Comparison of ENCODE assay signal across 24 cellular contexts in genomic region chr2:7701807-7702206, GRCh38.
"Had no signal": no experiment of that assay in that cellular context is flagged by ENCODE, and none has a peak within 500 bp of the region (broad histone marks: within the 10 kb centered on the region; RNA-seq: fewer than 3 reads in every experiment).

No MANE protein-coding gene starts in this region.

- DNase-seq: activated CD4-positive, alpha-beta T cell treated with anti-CD3 and anti-CD28 coated beads for 48 hours; activated CD4-positive, alpha-beta T cell treated with anti-CD3 and anti-CD28 coated beads, Interleukin-2, amount 50 U/mL, for 48 hours; activated CD8-positive, alpha-beta memory T cell treated with anti-CD3 and anti-CD28 coated beads for 24 hours; activated gamma-delta T cell; activated naive CD4-positive, alpha-beta T cell treated with anti-CD3 and anti-CD28 coated beads, Interleukin-2, amount 10 ng/mL, durations not matched to agents 7 days and 5 days; activated naive CD8-positive, alpha-beta T cell treated with anti-CD3 and anti-CD28 coated beads, Interleukin-2, amount 10 ng/mL, durations not matched to agents 7 days and 5 days; activated T-cell treated with anti-CD3 and anti-CD28 coated beads, Interleukin-2, amount 50 U/mL, for 1 hour; dorsolateral prefrontal cortex; effector memory CD4-positive, alpha-beta T cell; erythroblast; head of caudate nucleus; hippocampal formation; immature natural killer cell; mucosa of descending colon; spleen; stimulated activated naive CD4-positive, alpha-beta T cell; T-helper 1 cell; transverse colon had no signal

- FAIRE-seq: urothelium cell line had no signal

- H3K9me3 ChIP-seq: ascending aorta, mucosa of descending colon, right atrium auricular region, spleen, suprapubic skin, transverse colon had no signal

- H3K4me3 ChIP-seq: ascending aorta, coronary artery, dorsolateral prefrontal cortex, mucosa of descending colon, right atrium auricular region, spleen, suprapubic skin, transverse colon had no signal

- H3K36me3 ChIP-seq: ascending aorta, right atrium auricular region, spleen, suprapubic skin, transverse colon had no signal

- H3K4me1 ChIP-seq: ascending aorta, right atrium auricular region, spleen, suprapubic skin, transverse colon had no signal

- H3K27me3 ChIP-seq: ascending aorta, dorsolateral prefrontal cortex, right atrium auricular region, spleen, suprapubic skin, transverse colon had no signal

- H3K27ac ChIP-seq: ascending aorta, coronary artery, dorsolateral prefrontal cortex, right atrium auricular region, spleen, suprapubic skin, transverse colon had no signal

- ATAC-seq: mucosa of descending colon; natural killer cell treated with Interleukin-12 subunit alpha and Interleukin-12 subunit beta and Interleukin-15 and Interleukin-18, amount 100 ng/mL, for 72 hours had no signal
